In genomic region chr1:236142358-236143103, GRCh38 we compare ENCODE assay signal across 8 cellular contexts. TPM values are rescaled to one million over a fixed set of nuclear protein-coding genes. Genes with fewer than 3 reads are reported as not detected.
DNase-seq lines count a peak whose midpoint lies in the region; ATAC-seq and TF ChIP-seq lines count a peak whose summit lies in the region.

A gene with protein sequence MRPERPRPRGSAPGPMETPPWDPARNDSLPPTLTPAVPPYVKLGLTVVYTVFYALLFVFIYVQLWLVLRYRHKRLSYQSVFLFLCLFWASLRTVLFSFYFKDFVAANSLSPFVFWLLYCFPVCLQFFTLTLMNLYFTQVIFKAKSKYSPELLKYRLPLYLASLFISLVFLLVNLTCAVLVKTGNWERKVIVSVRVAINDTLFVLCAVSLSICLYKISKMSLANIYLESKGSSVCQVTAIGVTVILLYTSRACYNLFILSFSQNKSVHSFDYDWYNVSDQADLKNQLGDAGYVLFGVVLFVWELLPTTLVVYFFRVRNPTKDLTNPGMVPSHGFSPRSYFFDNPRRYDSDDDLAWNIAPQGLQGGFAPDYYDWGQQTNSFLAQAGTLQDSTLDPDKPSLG (plus strand): TSS chr1:236142539. CDS start chr1:236142623, 84 bp downstream.

- peak within 1 kb of the TSS; percentile 53 for H3K27ac ChIP-seq in CD8-positive, alpha-beta T cell (ENCODE audit: low read depth, low read length)
- H3K27ac ChIP-seq in SJCRH30 (no peak within 1 kb of the TSS), ovary (peak within 1 kb of the TSS in 1 of 2 donors; percentile 52)

- no peaks in the 10 kb centered on the region for H3K27me3 ChIP-seq in CD8-positive, alpha-beta T cell (ENCODE audit: insufficient read depth, low read length)
- no peaks in the 10 kb centered on the region; the same call in 1 of the 2 replicates for H3K27me3 ChIP-seq in SJCRH30
- H3K27me3 ChIP-seq in ovary = no peaks in the 10 kb centered on the region

- CTCF ChIA-PET in CD8-positive, alpha-beta T cell (lab: Charles Lee) = no interaction called here

- H3K9me3 ChIP-seq in CD8-positive, alpha-beta T cell (ENCODE audit: low read length) = no peaks in the 10 kb centered on the region
- H3K9me3 ChIP-seq in SJCRH30 (replicated peaks) = no peaks in the 10 kb centered on the region
- H3K9me3 ChIP-seq in ovary = no peaks in the 10 kb centered on the region

- H3K27me3 Mint-ChIP-seq in CD8-positive, alpha-beta T cell (ENCODE audit: low read depth) = peaks cover 6% of the 10 kb centered on the region
- peaks cover 45% of the 10 kb centered on the region for H3K27me3 Mint-ChIP-seq in type B pancreatic cell

- H3K36me3 ChIP-seq in CD8-positive, alpha-beta T cell (ENCODE audit: insufficient read depth, low read length) = no peaks in the 10 kb centered on the region
- no peaks in the 10 kb centered on the region for H3K36me3 ChIP-seq in SJCRH30
- H3K36me3 ChIP-seq in ovary = no peaks in the 10 kb centered on the region

- H3K36me3 Mint-ChIP-seq in CD8-positive, alpha-beta T cell = peaks cover 20% of the 10 kb centered on the region
- H3K36me3 Mint-ChIP-seq in activated naive CD4-positive, alpha-beta T cell treated with anti-CD3 and anti-CD28 coated beads, Interleukin-2, amount 50 U/mL, for 72 hours = peaks cover 6 to 17% of the 10 kb centered on the region in 2 donors
- H3K36me3 Mint-ChIP-seq in type B pancreatic cell = peaks cover 3% of the 10 kb centered on the region

- intact Hi-C loops in CD8-positive, alpha-beta T cell (cut with DNase I, micrococcal nuclease) = loop anchor here (1.0 to 10.0 kb wide), 4 partner anchors 140 to 1668 kb away; partner anchors contain the start of genes ERO1B (in 1 of the 2), GNG4 (in 1 of the 2) and TARBP1 (in 1 of the 2)
- intact Hi-C loops in Right ventricle myocardium inferior (cut with DNase I) (loop anchor here (10.0 kb wide), 1 partner anchor 142 kb away; the partner anchor contains the start of gene ERO1B), ovary (cut with DNase I) (no loop called here)

- WGBS in ovary, 3 donors = 0 to 1% (median 0%) methylated on average over 29 to 79 of the region's 89 CpGs

- peak within 1 kb of the TSS; percentile 96 for H3K4me3 Mint-ChIP-seq in CD8-positive, alpha-beta T cell
- H3K4me3 Mint-ChIP-seq in type B pancreatic cell = peak within 1 kb of the TSS; percentile 98

- no peak for TF ChIP-seq CTCF in CD8-positive, alpha-beta T cell (IDR thresholded peaks at IDR 0.05)
- TF ChIP-seq CTCF in ovary (IDR thresholded peaks at IDR 0.05) = no peak
- no peak for TF ChIP-seq CTCF in type B pancreatic cell (conservative IDR thresholded peaks at IDR 0.05)

- H3K4me1 Mint-ChIP-seq in CD8-positive, alpha-beta T cell (ENCODE audit: low read depth) = peaks cover 38% of the 10 kb centered on the region
- H3K4me1 Mint-ChIP-seq in type B pancreatic cell (ENCODE audit: unreplicated experiment) = peaks cover 35% of the 10 kb centered on the region

- peak; percentile 74 for ATAC-seq in CD8-positive, alpha-beta T cell
- ATAC-seq in GM19372 (IDR thresholded peaks at IDR 0.05; ENCODE audit: low read depth, unreplicated experiment) = peak; percentile 55
- peak; percentile 40 for ATAC-seq in HG03469 (IDR thresholded peaks at IDR 0.05; ENCODE audit: unreplicated experiment)
- ATAC-seq in activated naive CD4-positive, alpha-beta T cell treated with anti-CD3 and anti-CD28 coated beads, Interleukin-2, amount 50 U/mL, for 72 hours = peak; percentile 77 to 82
- ATAC-seq in Right ventricle myocardium inferior = peak; percentile 56

- H3K4me3 ChIP-seq in CD8-positive, alpha-beta T cell (ENCODE audit: low read depth, low read length) = peak within 1 kb of the TSS; percentile 75
- H3K4me3 ChIP-seq in SJCRH30 = peak within 1 kb of the TSS; percentile 73
- peak within 1 kb of the TSS; percentile 73 for H3K4me3 ChIP-seq in ovary

- peak within 1 kb of the TSS; percentile 84 for H3K27ac Mint-ChIP-seq in CD8-positive, alpha-beta T cell
- peak within 1 kb of the TSS; percentile 79 to 95 for H3K27ac Mint-ChIP-seq in activated naive CD4-positive, alpha-beta T cell treated with anti-CD3 and anti-CD28 coated beads, Interleukin-2, amount 50 U/mL, for 72 hours
- H3K27ac Mint-ChIP-seq in type B pancreatic cell = peak within 1 kb of the TSS; percentile 87

- POLR2A ChIA-PET in CD8-positive, alpha-beta T cell (lab: Charles Lee) = interaction anchor here (0.8 to 1.4 kb wide), 2 partner anchors 140 to 381 kb away, joined by 3 to 5 read pairs; partner anchors contain the start of genes ERO1B and LGALS8

- peaks cover 27% of the 10 kb centered on the region for H3K4me1 ChIP-seq in CD8-positive, alpha-beta T cell (ENCODE audit: insufficient read depth, low read length)
- no peaks in the 10 kb centered on the region for H3K4me1 ChIP-seq in SJCRH30
- peaks cover 2% of the 10 kb centered on the region for H3K4me1 ChIP-seq in ovary (ENCODE audit: insufficient read depth)

- no peak for TF ChIP-seq POLR2A in ovary (IDR thresholded peaks at IDR 0.05)

- peak in 6 of 7 experiments; percentile 40 to 71 (median 59) for DNase-seq in CD8-positive, alpha-beta T cell
- DNase-seq in SJCRH30 (peak; percentile 42 to 57), Right ventricle myocardium inferior (ENCODE audit: missing footprints) (no peak), ovary (peak; percentile 34 to 67 (median 51)), type B pancreatic cell (ENCODE audit: extremely low spot score, unreplicated experiment) (no peak)
- DNase-seq in activated naive CD4-positive, alpha-beta T cell treated with anti-CD3 and anti-CD28 coated beads, Interleukin-2, amount 50 U/mL, for 72 hours (ENCODE audit: low spot score in 2 of 2) = peak; percentile 52 to 61

- no peaks in the 10 kb centered on the region for H3K9me3 Mint-ChIP-seq in CD8-positive, alpha-beta T cell
- H3K9me3 Mint-ChIP-seq in activated naive CD4-positive, alpha-beta T cell treated with anti-CD3 and anti-CD28 coated beads, Interleukin-2, amount 50 U/mL, for 72 hours = no peaks in the 10 kb centered on the region
- H3K9me3 Mint-ChIP-seq in type B pancreatic cell = no peaks in the 10 kb centered on the region

- no peak for TF ChIP-seq EP300 in ovary (IDR thresholded peaks at IDR 0.05)

RNA-seq across cellular contexts. Expression of the gene that starts here (rescaled TPM):
- 10 to 100 TPM; 11.1 to 15.3 TPM for total RNA-seq in CD8-positive, alpha-beta T cell
- 7.6 and 8.7 TPM in 2 replicates for total RNA-seq in SJCRH30 (2014; rRNA removed; shearing (Covaris generic))
- 1 to 10 TPM; 3.8 to 6.8 TPM for total RNA-seq in activated naive CD4-positive, alpha-beta T cell treated with anti-CD3 and anti-CD28 coated beads, Interleukin-2, amount 50 U/mL, for 72 hours
- 32.0 TPM for total RNA-seq in Right ventricle myocardium inferior
- 10 to 100 TPM; 11.4 to 35.2 (median 13.7) TPM for total RNA-seq in ovary
- 10 to 100 TPM; 10.8 to 31.8 TPM for polyA plus RNA-seq in ovary
- 16.0 and 24.6 TPM in 2 replicates for total RNA-seq in type B pancreatic cell (ENCODE audit: low replicate concordance)

Comparison
In these comparisons a context has a peak if more than half of its experiments do, and no peak if none do; other contexts are left out.
1. DNase-seq: peak in CD8-positive, alpha-beta T cell (6 of 7), SJCRH30 (2 of 2), activated naive CD4-positive, alpha-beta T cell treated with anti-CD3 and anti-CD28 coated beads, Interleukin-2, amount 50 U/mL, for 72 hours (2 of 2) and ovary (5 of 5); none in Right ventricle myocardium inferior (single experiment) and type B pancreatic cell (single experiment).
2. intact Hi-C loops: an anchor here in CD8-positive, alpha-beta T cell (1.0 to 10.0 kb wide) and Right ventricle myocardium inferior (10.0 kb wide); none called in ovary.
3. Peak in every context shown above with its lines, with median percentiles within 50 percentile points of each other: ATAC-seq, H3K4me3 ChIP-seq and H3K27ac Mint-ChIP-seq.